ENCODE assay signal across 9 cellular contexts in genomic region chr9:134163374-134164196, GRCh38. TPM values are rescaled to one million over a fixed set of nuclear protein-coding genes. Genes with fewer than 3 reads are reported as not detected.
A peak's percentile ranks its signal among the peaks of the same experiment; 100 is the strongest.
DNase-seq lines count a peak whose midpoint lies in the region; ATAC-seq and TF ChIP-seq lines count a peak whose summit lies in the region.
"Had no signal": no experiment of that assay in that cellular context is flagged by ENCODE, and none has a peak within 500 bp of the region (broad histone marks: within the 10 kb centered on the region; RNA-seq: fewer than 3 reads in every experiment).

No MANE protein-coding gene starts in this region.

- no peaks in the 10 kb centered on the region for H3K27me3 Mint-ChIP-seq in glutamatergic neuron (ENCODE audit: unreplicated experiment)
- H3K27me3 Mint-ChIP-seq in progenitor cell of endocrine pancreas: no peaks in the 10 kb centered on the region

- peaks cover under 1% of the 10 kb centered on the region for H3K4me1 Mint-ChIP-seq in glutamatergic neuron (ENCODE audit: low read depth, unreplicated experiment)
- H3K4me1 Mint-ChIP-seq in progenitor cell of endocrine pancreas (ENCODE audit: low read depth): no peaks in the 10 kb centered on the region

- H3K4me1 ChIP-seq in transverse colon: peaks cover 4 to 20% (median 13%) of the 10 kb centered on the region in 4 donors

- TF ChIP-seq EP300 in transverse colon (IDR thresholded peaks at IDR 0.05; ENCODE audit: low read depth): no peak

- peaks cover 0 to under 1% of the 10 kb centered on the region in 2 donors for H3K9me3 ChIP-seq in transverse colon

- no peak for ATAC-seq in HG03196 (IDR thresholded peaks at IDR 0.05; ENCODE audit: unreplicated experiment)

- H3K9me3 Mint-ChIP-seq in glutamatergic neuron (ENCODE audit: unreplicated experiment) (peaks cover 9% of the 10 kb centered on the region), progenitor cell of endocrine pancreas (ENCODE audit: low read depth) (no peaks in the 10 kb centered on the region)

- no peak overlapping the region for H3K4me3 Mint-ChIP-seq in glutamatergic neuron (ENCODE audit: unreplicated experiment)
- H3K4me3 Mint-ChIP-seq in progenitor cell of endocrine pancreas (ENCODE audit: low read depth): no peak overlapping the region

- no peak overlapping the region for H3K27ac Mint-ChIP-seq in glutamatergic neuron (ENCODE audit: unreplicated experiment)
- no peak overlapping the region for H3K27ac Mint-ChIP-seq in progenitor cell of endocrine pancreas

- H3K4me3 ChIP-seq in GM06990 (replicated peaks; ENCODE audit: low read depth, low read length): peak overlapping the region; percentile 54; the same call in 1 of the 2 replicates
- H3K4me3 ChIP-seq in transverse colon: peak overlapping the region in 1 of 4 donors; percentile 24

- H3K27me3 ChIP-seq in GM06990 (replicated peaks; ENCODE audit: control insufficient read depth, insufficient read depth, low read length) (no peaks in the 10 kb centered on the region), transverse colon (no peaks in the 10 kb centered on the region)

- TF ChIP-seq POLR2A in transverse colon (IDR thresholded peaks at IDR 0.05): peak; percentile 44

- H3K36me3 ChIP-seq in GM06990 (ENCODE audit: control insufficient read depth, insufficient read depth, low read length) (peaks cover 2% of the 10 kb centered on the region), transverse colon (no peaks in the 10 kb centered on the region)

- intact Hi-C loops in transverse colon (cut with DNase I; ENCODE audit: low total_unique reads): loop anchor here (5.0 kb wide), 1 partner anchor 96 kb away; the partner anchor contains the start of gene BRD3

- 1% methylated on average over 51 of the region's 79 CpGs; no CpG with 5 or more reads in 1 of the 2 donors for WGBS in transverse colon (ENCODE audit: low coverage in 1 of 2), 2 donors

- in situ Hi-C loops in transverse colon (cut with MboI; ENCODE audit: low pct_ligation_motif_present in 1 of 4, low pct_unique_long_range_greater_than_20kb in 1 of 4, low sequenced_read_pairs in 3 of 4): loop anchor here in 2 of 4 donors (10.0 to 25.0 kb wide), 2 partner anchors 281 to 574 kb away; no protein-coding TSS in a partner anchor

- TF ChIP-seq CTCF in GM06990 (IDR thresholded peaks at IDR 0.05; ENCODE audit: insufficient read depth, low read length, poor library complexity, severe bottlenecking) (peak; percentile 21), glutamatergic neuron (IDR thresholded peaks at IDR 0.05; ENCODE audit: partially characterized antibody, unreplicated experiment) (peak; percentile 63), progenitor cell of endocrine pancreas (IDR thresholded peaks at IDR 0.05; ENCODE audit: unreplicated experiment) (peak; percentile 46), transverse colon (IDR thresholded peaks at IDR 0.05) (peak; percentile 54 to 92 (median 69))

- H3K36me3 Mint-ChIP-seq in glutamatergic neuron (ENCODE audit: unreplicated experiment): peaks cover 9% of the 10 kb centered on the region
- peaks cover 4% of the 10 kb centered on the region for H3K36me3 Mint-ChIP-seq in progenitor cell of endocrine pancreas (ENCODE audit: insufficient read depth)

- no peak overlapping the region for H3K27ac ChIP-seq in transverse colon

- DNase-seq in GM06990 (ENCODE audit: extremely low read depth, insufficient read length) (peak; percentile 81), OCI-M1 (lab: John Stamatoyannopoulos, UW) (peak; percentile 63), glutamatergic neuron (peak; percentile 65), progenitor cell of endocrine pancreas (ENCODE audit: low spot score, unreplicated experiment) (peak; percentile 34), transverse colon (peak; percentile 71), NCI-H2171 (lab: John Stamatoyannopoulos, UW) (no peak)
- peak; percentile 38 to 65 (median 52) for DNase-seq in activated naive CD4-positive, alpha-beta T cell (lab: John Stamatoyannopoulos, UW)

RNA-seq across cellular contexts. Expression of gene RNU6ATAC, which starts 0.8 kb away (rescaled TPM):
- total RNA-seq in glutamatergic neuron (ENCODE audit: unreplicated experiment) (121 TPM), progenitor cell of endocrine pancreas (107 and 116 TPM in 2 replicates), transverse colon (not detected)
- total RNA-seq: NCI-H460 had no signal

RNA-seq across cellular contexts. Expression of gene WDR5, which starts 27.7 kb away (rescaled TPM):
- total RNA-seq in glutamatergic neuron (ENCODE audit: unreplicated experiment) (45.9 TPM), progenitor cell of endocrine pancreas (46.8 and 47.0 TPM in 2 replicates), transverse colon (10 to 100 TPM in 3 of 4 donors, 1 to 10 TPM in 1; 8.2 to 95.7 (median 16.3) TPM)

Comparison
In these comparisons a context has a peak if more than half of its experiments do, and no peak if none do; other contexts are left out.
1. RNA of gene RNU6ATAC, which starts 0.8 kb away (total RNA-seq): 121 TPM in glutamatergic neuron (single experiment) and 107 to 116 TPM in progenitor cell of endocrine pancreas; not detected in transverse colon; every median in the first group is over 100 times any median in the second.
2. Peak in every context shown above with its lines, with median percentiles within 50 percentile points of each other: CTCF ChIP-seq.